Comparison of ENCODE assay signal across 1 cellular context in genomic region chr10:16848562-16849154, GRCh38.
TF ChIP-seq lines count a peak whose summit lies in the region.

No MANE protein-coding gene starts in this region.

TF ChIP-seq in IMR-90, 13 proteins besides CTCF, POLR2A, EP300 and RAD21:
- TF ChIP-seq SMC3 (IDR thresholded peaks at IDR 0.05; ENCODE audit: low read depth, low read length) = no peak
- no peak for TF ChIP-seq NFE2L2 (IDR thresholded peaks at IDR 0.05; ENCODE audit: low read depth, low read length)
- TF ChIP-seq FOS (IDR thresholded peaks at IDR 0.05; ENCODE audit: low read depth, low read length) = no peak
- TF ChIP-seq MAZ (IDR thresholded peaks at IDR 0.05; ENCODE audit: borderline replicate concordance, low read depth, low read length) = no peak
- TF ChIP-seq CEBPB (IDR thresholded peaks at IDR 0.05; ENCODE audit: low read depth, low read length) = no peak; the same call in 1 of the 2 replicates
- TF ChIP-seq CHD1 (IDR thresholded peaks at IDR 0.05; ENCODE audit: low read depth, low read length) = no peak
- TF ChIP-seq BHLHE40 (IDR thresholded peaks at IDR 0.05; ENCODE audit: low read depth, low read length) = no peak
- no peak for TF ChIP-seq ELK1 (IDR thresholded peaks at IDR 0.05; ENCODE audit: borderline replicate concordance, low read depth, low read length)
- no peak for TF ChIP-seq RFX5 (IDR thresholded peaks at IDR 0.05; ENCODE audit: low read depth, low read length)
- no peak for TF ChIP-seq MAFK (IDR thresholded peaks at IDR 0.05; ENCODE audit: low read depth, low read length)
- no peak for TF ChIP-seq RCOR1 (IDR thresholded peaks at IDR 0.05; ENCODE audit: insufficient replicate concordance, low read length)
- TF ChIP-seq MXI1 (IDR thresholded peaks at IDR 0.05; ENCODE audit: borderline replicate concordance, low read depth, low read length) = no peak
- TF ChIP-seq USF2 (IDR thresholded peaks at IDR 0.05; ENCODE audit: low read depth, low read length) = no peak
